Comparison of ENCODE assay signal across 26 cellular contexts in the genomic region with DNA sequence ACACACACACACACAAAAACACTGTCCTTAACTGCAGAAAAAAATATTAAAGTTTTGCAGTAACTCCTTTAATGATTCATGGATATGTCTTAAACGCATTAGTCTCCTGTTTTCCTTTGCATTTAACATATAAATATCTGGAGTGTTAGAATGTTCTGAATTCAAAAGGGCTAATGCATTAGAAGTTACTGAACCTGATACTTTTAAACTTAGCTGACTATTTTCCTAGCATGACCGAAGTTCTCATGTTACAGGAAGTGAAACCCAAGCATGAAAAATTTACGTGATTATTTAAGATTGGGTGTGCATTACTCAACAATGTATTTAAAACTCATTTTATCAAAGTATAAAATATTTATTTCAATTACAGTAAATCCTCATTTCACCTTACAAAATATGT.
DNase-seq lines count a peak whose midpoint lies in the region; FAIRE-seq and TF ChIP-seq lines count a peak whose summit lies in the region.
"Had no signal": no experiment of that assay in that cellular context is flagged by ENCODE, and none has a peak within 500 bp of the region (broad histone marks: within the 10 kb centered on the region; RNA-seq: fewer than 3 reads in every experiment).

No MANE protein-coding gene starts in this region.

- no peak overlapping the region for H3K27ac ChIP-seq in substantia nigra (ENCODE audit: low read depth, low read length, poor library complexity, severe bottlenecking)
- H3K27ac ChIP-seq: C4-2B, gastrocnemius medialis, neutrophil, Peyer's patch, psoas muscle, SJSA1, vagina had no signal

- peak overlapping the region; percentile 69 for H3K27ac Mint-ChIP-seq in osteocyte (ENCODE audit: unreplicated experiment)
- H3K27ac Mint-ChIP-seq: activated naive CD8-positive, alpha-beta T cell treated with anti-CD3 and anti-CD28 coated beads for 36 hours; T-helper 17 cell had no signal

- peak; percentile 34 for DNase-seq in NOMO-1 treated with DMSO at 0.1 percent for 48 hours (lab: John Stamatoyannopoulos, UW; ENCODE audit: unreplicated experiment)
- no peak for DNase-seq in NOMO-1 treated with dmso at 0.1 percent for 144 hours (lab: John Stamatoyannopoulos, UW; ENCODE audit: unreplicated experiment)
- DNase-seq in NAMALWA (ENCODE audit: low spot score), result peak; percentile 18
- peak; percentile 18 for DNase-seq in astrocyte of the spinal cord (ENCODE audit: low read depth, low spot score)
- DNase-seq in osteocyte (ENCODE audit: extremely low spot score, unreplicated experiment), result no peak
- no peak for DNase-seq in H54 (ENCODE audit: insufficient read length, low spot score)
- no peak for DNase-seq in substantia nigra (lab: John Stamatoyannopoulos, UW)
- DNase-seq in NCI-H2227 (lab: John Stamatoyannopoulos, UW; ENCODE audit: unreplicated experiment), result no peak
- DNase-seq: ACHN; activated CD4-positive, alpha-beta T cell treated with anti-CD3 and anti-CD28 coated beads for 48 hours; activated naive CD8-positive, alpha-beta T cell treated with anti-CD3 and anti-CD28 coated beads for 36 hours; cerebellar nuclear complex; gastrocnemius medialis; hippocampal formation; NCI-H1092 treated with DMSO at 0.1 percent for 48 hours; NCI-H2081 treated with DMSO at 0.1 percent for 48 hours; NCI-H774; Peyer's patch; psoas muscle; T-helper 17 cell had no signal

- TF ChIP-seq CTCF in astrocyte of the spinal cord (IDR thresholded peaks at IDR 0.05; ENCODE audit: low read depth, low read length) (no peak), osteocyte (IDR thresholded peaks at IDR 0.05) (no peak)

- no peak overlapping the region for H3K4me3 Mint-ChIP-seq in osteocyte (ENCODE audit: unreplicated experiment)
- H3K4me3 Mint-ChIP-seq: activated naive CD8-positive, alpha-beta T cell treated with anti-CD3 and anti-CD28 coated beads for 36 hours; T-helper 17 cell had no signal

- no peaks in the 10 kb centered on the region for H3K27me3 Mint-ChIP-seq in osteocyte (ENCODE audit: unreplicated experiment)
- H3K27me3 Mint-ChIP-seq: activated naive CD8-positive, alpha-beta T cell treated with anti-CD3 and anti-CD28 coated beads for 36 hours; T-helper 17 cell had no signal

- H3K9me3 Mint-ChIP-seq in osteocyte (ENCODE audit: unreplicated experiment), result peaks cover 3% of the 10 kb centered on the region

- no peaks in the 10 kb centered on the region for H3K36me3 Mint-ChIP-seq in osteocyte (ENCODE audit: unreplicated experiment)
- H3K36me3 Mint-ChIP-seq: activated naive CD8-positive, alpha-beta T cell treated with anti-CD3 and anti-CD28 coated beads for 36 hours had no signal

- in situ Hi-C loops in astrocyte of the spinal cord (cut with HindIII; ENCODE audit: low sequenced_read_pairs), result no loop called here

- no peak for TF ChIP-seq POLR2A in H54 (IDR thresholded peaks at IDR 0.05; ENCODE audit: low read depth, low read length)

- peaks cover 18% of the 10 kb centered on the region for H3K4me1 Mint-ChIP-seq in osteocyte (ENCODE audit: unreplicated experiment)
- H3K4me1 Mint-ChIP-seq: activated naive CD8-positive, alpha-beta T cell treated with anti-CD3 and anti-CD28 coated beads for 36 hours; T-helper 17 cell had no signal

- H3K4me3 ChIP-seq in astrocyte of the spinal cord (ENCODE audit: low read depth, low read length), result no peak overlapping the region
- H3K4me3 ChIP-seq: gastrocnemius medialis, Peyer's patch, psoas muscle, SJSA1, vagina had no signal

- no peak for FAIRE-seq in H54 (lab: Jason Lieb, UNC)
- FAIRE-seq: H1, islet of Langerhans had no signal

Comparison
In these comparisons a context has a peak if more than half of its experiments do, and no peak if none do; other contexts are left out.
1. DNase-seq: peak in NOMO-1 treated with DMSO at 0.1 percent for 48 hours (single experiment), NAMALWA (single experiment) and astrocyte of the spinal cord (single experiment); none in NOMO-1 treated with dmso at 0.1 percent for 144 hours (single experiment), osteocyte (single experiment), H54 (single experiment), substantia nigra (0 of 49) and NCI-H2227 (single experiment).